ENCODE assay signal across 13 cellular contexts in genomic region chr15:91135201-91136130, GRCh38. TPM values are rescaled to one million over a fixed set of nuclear protein-coding genes. Genes with fewer than 3 reads are reported as not detected.
DNase-seq lines count a peak whose midpoint lies in the region; ATAC-seq and TF ChIP-seq lines count a peak whose summit lies in the region.
"Had no signal": no experiment of that assay in that cellular context is flagged by ENCODE, and none has a peak within 500 bp of the region (broad histone marks: within the 10 kb centered on the region; RNA-seq: fewer than 3 reads in every experiment).

No MANE protein-coding gene starts in this region.

- TF ChIP-seq CTCF in kidney epithelial cell (IDR thresholded peaks at IDR 0.05; ENCODE audit: insufficient read depth, low read length, poor library complexity, severe bottlenecking) (no peak), heart left ventricle (IDR thresholded peaks at IDR 0.05) (no peak)

- H3K4me3 ChIP-seq in kidney epithelial cell (ENCODE audit: low read depth, low read length) (no peak overlapping the region), heart left ventricle (no peak overlapping the region)

- peak; percentile 18 for DNase-seq in kidney epithelial cell (ENCODE audit: low read depth)
- DNase-seq in activated naive CD4-positive, alpha-beta T cell treated with anti-CD3 and anti-CD28 coated beads, Interleukin-2, amount 50 U/mL, for 72 hours (ENCODE audit: low spot score in 2 of 2) = no peak
- DNase-seq in heart left ventricle = no peak
- DNase-seq in NCI-H1930 (lab: John Stamatoyannopoulos, UW) = no peak
- no peak for DNase-seq in stimulated activated CD4-positive, alpha-beta T cell treated with anti-CD3 and anti-CD28 coated beads, Interleukin-12 subunit alpha, Interleukin-12 subunit beta, amount 100 ng/mL, for 4 hours
- DNase-seq: Caco-2, IMR-90, NCI-H345 had no signal

- H3K27ac Mint-ChIP-seq in activated naive CD4-positive, alpha-beta T cell treated with anti-CD3 and anti-CD28 coated beads, Interleukin-2, amount 50 U/mL, for 72 hours = no peak overlapping the region
- H3K27ac Mint-ChIP-seq: T-helper 1 cell treated with Interleukin-12 subunit alpha and Interleukin-12 subunit beta and Interleukin-4 antibody, amounts not matched to agents 30 μg/mL and 1 μg/mL, for 36 hours had no signal

- no peak for TF ChIP-seq POLR2A in heart left ventricle (IDR thresholded peaks at IDR 0.05)

- no peak overlapping the region for H3K27ac ChIP-seq in heart left ventricle
- H3K27ac ChIP-seq: neutrophil had no signal

- 81 to 89% (median 87%) methylated on average over 10 of the region's 10 CpGs for WGBS in heart left ventricle, 4 donors

- no peaks in the 10 kb centered on the region for H3K9me3 Mint-ChIP-seq in activated naive CD4-positive, alpha-beta T cell treated with anti-CD3 and anti-CD28 coated beads, Interleukin-2, amount 50 U/mL, for 72 hours
- H3K9me3 Mint-ChIP-seq: T-helper 1 cell treated with Interleukin-12 subunit alpha and Interleukin-12 subunit beta and Interleukin-4 antibody, amounts not matched to agents 30 μg/mL and 1 μg/mL, for 36 hours had no signal

- H3K36me3 ChIP-seq in kidney epithelial cell (ENCODE audit: control insufficient read depth, insufficient read depth, low read length) = no peaks in the 10 kb centered on the region
- H3K36me3 ChIP-seq in heart left ventricle = no peaks in the 10 kb centered on the region
- H3K36me3 ChIP-seq: neutrophil had no signal

- no peaks in the 10 kb centered on the region for H3K27me3 ChIP-seq in kidney epithelial cell (ENCODE audit: control insufficient read depth, insufficient read depth, low read length)
- H3K27me3 ChIP-seq in heart left ventricle = peaks cover 0 to 3% (median 0%) of the 10 kb centered on the region in 9 donors

- no peaks in the 10 kb centered on the region for H3K4me1 ChIP-seq in heart left ventricle
- H3K4me1 ChIP-seq: Caco-2 had no signal

- ATAC-seq in GM18870 (IDR thresholded peaks at IDR 0.05; ENCODE audit: unreplicated experiment) = peak; percentile 83
- peak; percentile 79 for ATAC-seq in GM21576 (IDR thresholded peaks at IDR 0.05; ENCODE audit: unreplicated experiment)
- ATAC-seq in HG03196 (IDR thresholded peaks at IDR 0.05; ENCODE audit: unreplicated experiment) = peak; percentile 86
- no peak for ATAC-seq in activated naive CD4-positive, alpha-beta T cell treated with anti-CD3 and anti-CD28 coated beads, Interleukin-2, amount 50 U/mL, for 72 hours
- no peak for ATAC-seq in heart left ventricle

- intact Hi-C loops in heart left ventricle (cut with DNase I) = loop anchor here in 1 of 10 donors (5.0 kb wide), 1 partner anchor 68 kb away; no protein-coding TSS in a partner anchor

- H3K36me3 Mint-ChIP-seq in activated naive CD4-positive, alpha-beta T cell treated with anti-CD3 and anti-CD28 coated beads, Interleukin-2, amount 50 U/mL, for 72 hours = no peaks in the 10 kb centered on the region

- peaks cover 0 to 11% (median 0%) of the 10 kb centered on the region in 12 donors for H3K9me3 ChIP-seq in heart left ventricle
- H3K9me3 ChIP-seq: Caco-2, neutrophil had no signal

RNA-seq across cellular contexts. Expression of gene SV2B, which starts 35.4 kb away (rescaled TPM):
- total RNA-seq in kidney epithelial cell (1.8 and 3.3 TPM in 2 replicates), heart left ventricle (10 to 100 TPM in 2 of 9 donors, 1 to 10 TPM in 5, under 1 TPM in 2; 0.63 to 23.5 (median 2.9) TPM)
- total RNA-seq in activated naive CD4-positive, alpha-beta T cell treated with anti-CD3 and anti-CD28 coated beads, Interleukin-2, amount 50 U/mL, for 72 hours = under 1 TPM; 0.12 to 0.20 TPM
- polyA plus RNA-seq in heart left ventricle = under 1 TPM; 0.42 to 0.69 TPM
- total RNA-seq: Caco-2, IMR-90 had no signal
- polyA plus RNA-seq: IMR-90 had no signal

Comparison
In these comparisons a context has a peak if more than half of its experiments do, and no peak if none do; other contexts are left out.
1. ATAC-seq: peak in GM18870 (single experiment), GM21576 (single experiment) and HG03196 (single experiment); none in activated naive CD4-positive, alpha-beta T cell treated with anti-CD3 and anti-CD28 coated beads, Interleukin-2, amount 50 U/mL, for 72 hours (0 of 2) and heart left ventricle (0 of 4).